Comparison of ENCODE assay signal across 24 cellular contexts in genomic region chrX:39145859-39146258, GRCh38.
"Had no signal": no experiment of that assay in that cellular context is flagged by ENCODE, and none has a peak within 500 bp of the region (broad histone marks: within the 10 kb centered on the region; RNA-seq: fewer than 3 reads in every experiment).

No MANE protein-coding gene starts in this region.

- H3K4me3 ChIP-seq: cardiac muscle cell, SJSA1 had no signal

- H3K9me3 Mint-ChIP-seq: activated CD4-positive, alpha-beta memory T cell treated with anti-CD3 and anti-CD28 coated beads for 36 hours; activated CD4-positive, alpha-beta T cell treated with anti-CD3 and anti-CD28 coated beads, Interleukin-2, amount 10 ng/mL, durations not matched to agents 7 days and 5 days; activated naive CD4-positive, alpha-beta T cell treated with anti-CD3 and anti-CD28 coated beads for 36 hours; activated T-cell treated with anti-CD3 and anti-CD28 coated beads, Interleukin-2, amount 50 U/mL, for 4 hours; T-helper 1 cell treated with Interleukin-12 subunit alpha and Interleukin-12 subunit beta and Interleukin-4 antibody, amounts not matched to agents 30 μg/mL and 1 μg/mL, for 36 hours; WTC11 had no signal

- H3K27me3 Mint-ChIP-seq: activated CD4-positive, alpha-beta memory T cell treated with anti-CD3 and anti-CD28 coated beads for 36 hours; activated CD4-positive, alpha-beta T cell treated with anti-CD3 and anti-CD28 coated beads, Interleukin-2, amount 10 ng/mL, durations not matched to agents 7 days and 5 days; activated naive CD8-positive, alpha-beta T cell had no signal

- DNase-seq: activated CD4-positive, alpha-beta memory T cell treated with anti-CD3 and anti-CD28 coated beads for 36 hours; activated CD4-positive, alpha-beta T cell treated with anti-CD3 and anti-CD28 coated beads, Interleukin-2, amount 10 ng/mL, durations not matched to agents 7 days and 5 days; activated CD8-positive, alpha-beta memory T cell treated with anti-CD3 and anti-CD28 coated beads for 24 hours; activated effector memory CD4-positive, alpha-beta T cell treated with anti-CD3 and anti-CD28 coated beads, Interleukin-2, amount 50 U/mL, for 16 hours; activated naive CD4-positive, alpha-beta T cell treated with anti-CD3 and anti-CD28 coated beads for 36 hours; activated T-cell treated with anti-CD3 and anti-CD28 coated beads, Interleukin-2, amount 50 U/mL, for 4 hours; brain microvascular endothelial cell; NCI-H1092; NCI-H1417; NCI-H2029; NCI-H2107; NCI-H345; NCI-H510A; NCI-H526 treated with DMSO at 0.1 percent for 48 hours; PC-3; SHP77; T-helper 9 cell had no signal

- H3K9ac ChIP-seq: KMS-11 had no signal

- H3K27me3 ChIP-seq: brain microvascular endothelial cell, cardiac muscle cell, SJSA1 had no signal

- H3K4me3 Mint-ChIP-seq: activated CD4-positive, alpha-beta memory T cell treated with anti-CD3 and anti-CD28 coated beads for 36 hours; activated CD4-positive, alpha-beta T cell treated with anti-CD3 and anti-CD28 coated beads, Interleukin-2, amount 10 ng/mL, durations not matched to agents 7 days and 5 days; activated naive CD4-positive, alpha-beta T cell treated with anti-CD3 and anti-CD28 coated beads for 36 hours; activated naive CD8-positive, alpha-beta T cell; activated T-cell treated with anti-CD3 and anti-CD28 coated beads, Interleukin-2, amount 50 U/mL, for 4 hours; T-helper 1 cell treated with Interleukin-12 subunit alpha and Interleukin-12 subunit beta and Interleukin-4 antibody, amounts not matched to agents 30 μg/mL and 1 μg/mL, for 36 hours; WTC11 had no signal

- H3K27ac Mint-ChIP-seq: activated CD4-positive, alpha-beta memory T cell treated with anti-CD3 and anti-CD28 coated beads for 36 hours; activated CD4-positive, alpha-beta T cell treated with anti-CD3 and anti-CD28 coated beads, Interleukin-2, amount 10 ng/mL, durations not matched to agents 7 days and 5 days; activated naive CD4-positive, alpha-beta T cell treated with anti-CD3 and anti-CD28 coated beads for 36 hours; activated naive CD8-positive, alpha-beta T cell; T-helper 1 cell treated with Interleukin-12 subunit alpha and Interleukin-12 subunit beta and Interleukin-4 antibody, amounts not matched to agents 30 μg/mL and 1 μg/mL, for 36 hours; WTC11 had no signal

- ATAC-seq: activated T-cell treated with anti-CD3 and anti-CD28 coated beads, Interleukin-2, amount 50 U/mL, for 4 hours; PC-3; SK-N-SH treated with all-trans-retinoic acid at 6 μM for 48 hours; WTC11 had no signal

- H3K4me1 ChIP-seq: SJSA1 had no signal

- H3K27ac ChIP-seq: brain microvascular endothelial cell, cardiac muscle cell, KMS-11, SJSA1 had no signal

- H3K4me1 Mint-ChIP-seq: activated CD4-positive, alpha-beta T cell treated with anti-CD3 and anti-CD28 coated beads, Interleukin-2, amount 10 ng/mL, durations not matched to agents 7 days and 5 days had no signal

- H3K4me2 ChIP-seq: KMS-11 had no signal

- H3K36me3 Mint-ChIP-seq: activated CD4-positive, alpha-beta memory T cell treated with anti-CD3 and anti-CD28 coated beads for 36 hours; activated naive CD8-positive, alpha-beta T cell; WTC11 had no signal
